ENCODE assay signal across 15 cellular contexts in the genomic region with DNA sequence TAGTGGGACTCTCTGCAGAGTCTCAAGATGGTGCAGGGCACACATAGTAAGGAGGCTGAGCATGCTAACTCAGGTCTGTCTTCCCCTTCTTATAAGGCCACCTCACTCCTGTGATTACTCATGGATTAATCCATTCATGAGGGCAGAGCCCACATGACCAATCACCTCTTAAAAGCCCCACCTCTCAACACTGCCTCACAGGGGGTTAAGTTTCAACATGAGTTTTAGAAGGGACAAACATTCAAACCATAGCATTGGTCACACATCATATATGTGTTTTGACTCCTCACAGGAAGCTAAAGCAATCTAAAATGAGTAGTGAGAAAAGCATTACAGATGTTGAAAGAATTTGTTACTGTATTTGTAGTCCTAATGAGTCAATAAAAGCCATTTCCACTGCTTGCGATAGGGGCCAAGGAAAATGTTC. TPM values are rescaled to one million over a fixed set of nuclear protein-coding genes. Genes with fewer than 3 reads are reported as not detected.
A peak's percentile ranks its signal among the peaks of the same experiment; 100 is the strongest.
DNase-seq lines count a peak whose midpoint lies in the region; ATAC-seq, FAIRE-seq and TF ChIP-seq lines count a peak whose summit lies in the region.
"Had no signal": no experiment of that assay in that cellular context is flagged by ENCODE, and none has a peak within 500 bp of the region (broad histone marks: within the 10 kb centered on the region; RNA-seq: fewer than 3 reads in every experiment).

No MANE protein-coding gene starts in this region.

- no peaks in the 10 kb centered on the region for H3K36me3 ChIP-seq in keratinocyte (ENCODE audit: control insufficient read depth in 2 of 2, extremely low read depth in 1 of 2, insufficient read depth in 2 of 2, low read length in 2 of 2)
- H3K36me3 ChIP-seq in pancreas: no peaks in the 10 kb centered on the region
- H3K36me3 ChIP-seq: ovary had no signal

- peak; percentile 37 for ATAC-seq in activated T-helper 17 cell treated with anti-CD3 and anti-CD28 coated beads, Interleukin-2, amount 50 U/mL, for 72 hours (replicated peaks)
- ATAC-seq in pancreas (no peak), Right ventricle myocardium inferior (no peak)
- ATAC-seq: activated CD4-positive, CD25-positive, alpha-beta regulatory T cell treated with anti-CD3 and anti-CD28 coated beads, Interleukin-2, amount 50 U/mL, for 24 hours had no signal

- peak overlapping the region; percentile 56 for H2AFZ ChIP-seq in keratinocyte (ENCODE audit: control insufficient read depth, low read length)

- no peaks in the 10 kb centered on the region for H3K27me3 ChIP-seq in keratinocyte (ENCODE audit: control insufficient read depth, extremely low read depth, insufficient read depth, low read length)
- H3K27me3 ChIP-seq in pancreas: no peaks in the 10 kb centered on the region
- H3K27me3 ChIP-seq: ovary had no signal

- H3K4me2 ChIP-seq in keratinocyte (ENCODE audit: control insufficient read depth, extremely low read depth, insufficient read depth, low read depth, low read length): peak overlapping the region; percentile 58

- no peaks in the 10 kb centered on the region for H3K4me1 Mint-ChIP-seq in activated T-helper 17 cell treated with anti-CD3 and anti-CD28 coated beads, Interleukin-2, amount 50 U/mL, for 72 hours

- H3K4me3 Mint-ChIP-seq in activated T-helper 17 cell treated with anti-CD3 and anti-CD28 coated beads, Interleukin-2, amount 50 U/mL, for 72 hours: no peak overlapping the region

- DNase-seq in AG20443 (ENCODE audit: low spot score) (peak; percentile 58), H54 (ENCODE audit: insufficient read length, low spot score) (no peak), keratinocyte (ENCODE audit: low read depth, low spot score) (peak; percentile 73), NCI-H1092 treated with DMSO at 0.1 percent for 48 hours (lab: John Stamatoyannopoulos, UW) (no peak), NCI-H526 treated with DMSO at 0.1 percent for 48 hours (lab: John Stamatoyannopoulos, UW) (no peak), pancreas (no peak), Right ventricle myocardium inferior (ENCODE audit: missing footprints) (no peak)
- DNase-seq: activated naive CD4-positive, alpha-beta T cell treated with Interleukin-2 at 50 U/mL for 16 hours; effector memory CD4-positive, alpha-beta T cell; NCI-H2029 treated with DMSO at 0.1 percent for 48 hours; ovary had no signal

- no peaks in the 10 kb centered on the region for H3K9me3 ChIP-seq in keratinocyte (ENCODE audit: control insufficient read depth, low read depth, low read length)
- no peaks in the 10 kb centered on the region for H3K9me3 ChIP-seq in pancreas
- H3K9me3 ChIP-seq: ovary had no signal

- no peaks in the 10 kb centered on the region for H3K36me3 Mint-ChIP-seq in activated T-helper 17 cell treated with anti-CD3 and anti-CD28 coated beads, Interleukin-2, amount 50 U/mL, for 72 hours (ENCODE audit: low read depth)

- no peak overlapping the region for H3K4me3 ChIP-seq in keratinocyte (ENCODE audit: control insufficient read depth in 2 of 3, extremely low read depth in 1 of 3, insufficient read depth in 2 of 3, low read depth in 1 of 3, low read length in 3 of 3)
- no peak overlapping the region for H3K4me3 ChIP-seq in pancreas
- H3K4me3 ChIP-seq: ovary had no signal

- TF ChIP-seq POLR2A in H54 (IDR thresholded peaks at IDR 0.05; ENCODE audit: low read depth, low read length): no peak

- no peak overlapping the region for H3K27ac Mint-ChIP-seq in activated T-helper 17 cell treated with anti-CD3 and anti-CD28 coated beads, Interleukin-2, amount 50 U/mL, for 72 hours

- intact Hi-C loops in pancreas (cut with DNase I) (no loop called here), Right ventricle myocardium inferior (cut with DNase I) (no loop called here)

- dilution Hi-C loops in keratinocyte (cut with MboI; ENCODE audit: extremely low pct_ligation_motif_present, low sequenced_read_pairs): no loop called here

- H3K4me1 ChIP-seq in keratinocyte (ENCODE audit: control insufficient read depth, extremely low read depth, insufficient read depth, low read length) (peaks cover 13% of the 10 kb centered on the region), pancreas (no peaks in the 10 kb centered on the region)

- H3K9ac ChIP-seq in keratinocyte (ENCODE audit: control insufficient read depth, extremely low read depth, insufficient read depth, low read length): no peak overlapping the region

- H3K27ac ChIP-seq in keratinocyte (ENCODE audit: control insufficient read depth, insufficient read depth, low read length) (peak overlapping the region; percentile 56), pancreas (no peak overlapping the region)
- H3K27ac ChIP-seq: ovary had no signal

- peak; percentile 65 for FAIRE-seq in H54 (lab: Jason Lieb, UNC)
- peak; percentile 26 for FAIRE-seq in keratinocyte (lab: Jason Lieb, UNC)
- no peak for FAIRE-seq in pancreas (lab: Jason Lieb, UNC)
- FAIRE-seq: islet of Langerhans, RCC 7860 had no signal

- H3K27me3 Mint-ChIP-seq in activated T-helper 17 cell treated with anti-CD3 and anti-CD28 coated beads, Interleukin-2, amount 50 U/mL, for 72 hours: peaks cover 2% of the 10 kb centered on the region

- no peaks in the 10 kb centered on the region for H4K20me1 ChIP-seq in keratinocyte (ENCODE audit: control insufficient read depth, extremely low read depth, insufficient read depth, low read length)

- no peak for TF ChIP-seq CTCF in keratinocyte (optimal IDR thresholded peaks at IDR 0.05 in 1 of 3, IDR thresholded peaks at IDR 0.05 in 1 of 3, conservative IDR thresholded peaks at IDR 0.05 in 1 of 3; ENCODE audit: extremely low read depth in 1 of 3, insufficient read depth in 2 of 3, low read length in 3 of 3)
- TF ChIP-seq CTCF in pancreas (IDR thresholded peaks at IDR 0.05): no peak

- H3K9me1 ChIP-seq in keratinocyte (ENCODE audit: control insufficient read depth, extremely low read depth, insufficient read depth, low read length): no peaks in the 10 kb centered on the region

- 93 to 97% methylated on average over 1 of the region's 1 CpG for WGBS in pancreas, 2 donors

- H3K9me3 Mint-ChIP-seq in activated T-helper 17 cell treated with anti-CD3 and anti-CD28 coated beads, Interleukin-2, amount 50 U/mL, for 72 hours: no peaks in the 10 kb centered on the region

- no peaks in the 10 kb centered on the region for H3K79me2 ChIP-seq in keratinocyte (ENCODE audit: control insufficient read depth, insufficient read depth, low read length)

RNA-seq across cellular contexts. Expression of a gene that starts 57.5 kb away (rescaled TPM):
- total RNA-seq in activated T-helper 17 cell treated with anti-CD3 and anti-CD28 coated beads, Interleukin-2, amount 50 U/mL, for 72 hours: under 1 TPM; 0.11 to 0.15 TPM
- polyA plus RNA-seq in keratinocyte: 0.26 to 1.9 TPM (median 0.81 TPM) in 3 replicates
- polyA plus RNA-seq in keratinocyte (2011; ENCODE audit: low read depth): 0.80 TPM
- polyA plus RNA-seq in keratinocyte (2011; cell fraction: cytosol; rRNA removed): 0.96 and 1.1 TPM in 2 replicates
- polyA plus RNA-seq in keratinocyte (2011; cell fraction: nucleus; rRNA removed): 1.2 and 1.9 TPM in 2 replicates
- polyA plus RNA-seq in keratinocyte (2012; ENCODE audit: low replicate concordance): 0.15 and 0.48 TPM in 2 replicates
- 2.3 to 3.9 TPM (median 2.8 TPM) in 3 replicates for polyA minus RNA-seq in keratinocyte
- 0.58 TPM for polyA minus RNA-seq in keratinocyte (2011; cell fraction: cytosol; rRNA and poly(A)+ RNA removed)
- 1.7 and 1.8 TPM in 2 replicates for polyA minus RNA-seq in keratinocyte (2011; cell fraction: nucleus; rRNA and poly(A)+ RNA removed)
- 10 to 100 TPM; 24.7 to 37.5 (median 26.9) TPM for total RNA-seq in pancreas
- polyA plus RNA-seq in pancreas: 10 to 100 TPM; 15.3 to 17.2 TPM
- total RNA-seq in Right ventricle myocardium inferior: 153 TPM

Comparison
In these comparisons a context has a peak if more than half of its experiments do, and no peak if none do; other contexts are left out.
1. DNase-seq: peak in AG20443 (single experiment) and keratinocyte (single experiment); none in H54 (single experiment), NCI-H1092 treated with DMSO at 0.1 percent for 48 hours (single experiment), NCI-H526 treated with DMSO at 0.1 percent for 48 hours (single experiment), pancreas (0 of 6) and Right ventricle myocardium inferior (single experiment).
2. RNA of a gene that starts 57.5 kb away (total RNA-seq): 153 TPM in Right ventricle myocardium inferior (single experiment) and 24.7 to 37.5 TPM in pancreas; 0.11 to 0.15 TPM in activated T-helper 17 cell treated with anti-CD3 and anti-CD28 coated beads, Interleukin-2, amount 50 U/mL, for 72 hours; every median in the first group is over 10 times any median in the second.